1 cellular context compared by ENCODE assay signal in the genomic region with DNA sequence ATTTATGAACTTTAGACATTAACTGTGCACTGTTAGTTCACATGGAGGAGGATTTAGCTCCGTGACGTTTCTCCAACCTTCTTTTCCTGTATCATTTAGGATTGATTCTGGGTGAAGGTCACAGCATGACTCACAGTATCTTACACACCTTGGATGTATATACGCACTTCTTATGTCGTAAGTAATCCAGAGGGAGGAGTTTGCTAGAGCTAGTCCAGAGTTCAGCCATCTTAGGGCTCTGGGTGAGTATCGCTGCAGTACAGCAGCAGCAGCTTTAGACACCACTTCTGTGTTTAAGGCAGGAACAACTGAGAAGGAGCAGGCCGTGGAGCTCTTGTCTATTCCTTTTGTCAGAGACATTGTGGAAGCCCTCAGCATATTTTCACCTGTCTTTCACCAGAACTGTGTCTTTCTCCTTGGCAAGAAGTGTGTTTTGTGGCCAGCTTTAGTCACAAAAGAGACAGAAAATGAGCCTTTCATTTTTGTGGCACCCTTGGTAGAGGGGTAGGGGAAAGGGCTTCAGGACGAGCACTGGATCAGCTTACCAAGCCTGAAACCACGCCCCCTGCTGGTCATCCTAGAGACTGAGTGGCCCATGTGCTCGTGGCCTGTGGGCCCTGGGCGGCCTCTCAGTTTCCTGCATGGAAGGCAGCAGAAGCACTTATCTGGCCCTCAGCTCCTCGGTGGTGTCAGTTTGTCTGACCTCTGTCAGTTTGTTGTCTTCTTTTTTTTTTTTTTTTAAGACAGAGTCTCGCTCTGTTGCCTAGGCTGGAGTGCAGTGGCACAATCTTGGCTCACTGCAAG.
TF ChIP-seq lines count a peak whose summit lies in the region.

No MANE protein-coding gene starts in this region.

TF ChIP-seq in HepG2, 621 proteins besides CTCF, POLR2A, EP300 and RAD21 (continued from another document and continues in another):
- TF ChIP-seq ATRX (CRISPR knock-in tag; IDR thresholded peaks at IDR 0.05; ENCODE audit: borderline replicate concordance) = no peak
- no peak for TF ChIP-seq ZNF724P (CRISPR knock-in tag; IDR thresholded peaks at IDR 0.05; ENCODE audit: borderline replicate concordance)
- no peak for TF ChIP-seq NONO (IDR thresholded peaks at IDR 0.05)
- no peak for TF ChIP-seq NONO (CRISPR knock-in tag; conservative IDR thresholded peaks at IDR 0.05)
- TF ChIP-seq MYC (CRISPR knock-in tag; IDR thresholded peaks at IDR 0.05; ENCODE audit: borderline replicate concordance) = peak; percentile 72; the same call in 1 of the 2 replicates
- TF ChIP-seq ZNF430 (CRISPR knock-in tag; IDR thresholded peaks at IDR 0.05) = no peak
- no peak for TF ChIP-seq ZFP36L1 (CRISPR knock-in tag; IDR thresholded peaks at IDR 0.05)
- no peak for TF ChIP-seq IRX3 (CRISPR knock-in tag; IDR thresholded peaks at IDR 0.05; ENCODE audit: borderline replicate concordance, low read depth)
- TF ChIP-seq, protein P1, sequence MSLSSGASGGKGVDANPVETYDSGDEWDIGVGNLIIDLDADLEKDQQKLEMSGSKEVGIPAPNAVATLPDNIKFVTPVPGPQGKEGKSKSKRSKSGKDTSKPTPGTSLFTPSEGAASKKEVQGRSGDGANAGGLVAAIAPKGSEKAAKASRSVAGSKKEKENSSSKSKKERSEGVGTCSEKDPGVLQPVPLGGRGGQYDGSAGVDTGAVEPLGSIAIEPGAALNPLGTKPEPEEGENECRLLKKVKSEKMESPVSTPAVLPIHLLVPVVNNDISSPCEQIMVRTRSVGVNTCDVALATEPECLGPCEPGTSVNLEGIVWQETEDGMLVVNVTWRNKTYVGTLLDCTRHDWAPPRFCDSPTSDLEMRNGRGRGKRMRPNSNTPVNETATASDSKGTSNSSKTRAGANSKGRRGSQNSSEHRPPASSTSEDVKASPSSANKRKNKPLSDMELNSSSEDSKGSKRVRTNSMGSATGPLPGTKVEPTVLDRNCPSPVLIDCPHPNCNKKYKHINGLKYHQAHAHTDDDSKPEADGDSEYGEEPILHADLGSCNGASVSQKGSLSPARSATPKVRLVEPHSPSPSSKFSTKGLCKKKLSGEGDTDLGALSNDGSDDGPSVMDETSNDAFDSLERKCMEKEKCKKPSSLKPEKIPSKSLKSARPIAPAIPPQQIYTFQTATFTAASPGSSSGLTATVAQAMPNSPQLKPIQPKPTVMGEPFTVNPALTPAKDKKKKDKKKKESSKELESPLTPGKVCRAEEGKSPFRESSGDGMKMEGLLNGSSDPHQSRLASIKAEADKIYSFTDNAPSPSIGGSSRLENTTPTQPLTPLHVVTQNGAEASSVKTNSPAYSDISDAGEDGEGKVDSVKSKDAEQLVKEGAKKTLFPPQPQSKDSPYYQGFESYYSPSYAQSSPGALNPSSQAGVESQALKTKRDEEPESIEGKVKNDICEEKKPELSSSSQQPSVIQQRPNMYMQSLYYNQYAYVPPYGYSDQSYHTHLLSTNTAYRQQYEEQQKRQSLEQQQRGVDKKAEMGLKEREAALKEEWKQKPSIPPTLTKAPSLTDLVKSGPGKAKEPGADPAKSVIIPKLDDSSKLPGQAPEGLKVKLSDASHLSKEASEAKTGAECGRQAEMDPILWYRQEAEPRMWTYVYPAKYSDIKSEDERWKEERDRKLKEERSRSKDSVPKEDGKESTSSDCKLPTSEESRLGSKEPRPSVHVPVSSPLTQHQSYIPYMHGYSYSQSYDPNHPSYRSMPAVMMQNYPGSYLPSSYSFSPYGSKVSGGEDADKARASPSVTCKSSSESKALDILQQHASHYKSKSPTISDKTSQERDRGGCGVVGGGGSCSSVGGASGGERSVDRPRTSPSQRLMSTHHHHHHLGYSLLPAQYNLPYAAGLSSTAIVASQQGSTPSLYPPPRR (CRISPR knock-in tag; IDR thresholded peaks at IDR 0.05; ENCODE audit: borderline replicate concordance) = no peak
- no peak for TF ChIP-seq FOXA1 (IDR thresholded peaks at IDR 0.05)
- no peak for TF ChIP-seq FOXA1 (CRISPR knock-in tag; IDR thresholded peaks at IDR 0.05)
- no peak for TF ChIP-seq KMT2A (CRISPR knock-in tag; IDR thresholded peaks at IDR 0.05)
- no peak for TF ChIP-seq SYNCRIP (IDR thresholded peaks at IDR 0.05; ENCODE audit: insufficient read depth, low read depth, low read length)
- TF ChIP-seq, protein P2, sequence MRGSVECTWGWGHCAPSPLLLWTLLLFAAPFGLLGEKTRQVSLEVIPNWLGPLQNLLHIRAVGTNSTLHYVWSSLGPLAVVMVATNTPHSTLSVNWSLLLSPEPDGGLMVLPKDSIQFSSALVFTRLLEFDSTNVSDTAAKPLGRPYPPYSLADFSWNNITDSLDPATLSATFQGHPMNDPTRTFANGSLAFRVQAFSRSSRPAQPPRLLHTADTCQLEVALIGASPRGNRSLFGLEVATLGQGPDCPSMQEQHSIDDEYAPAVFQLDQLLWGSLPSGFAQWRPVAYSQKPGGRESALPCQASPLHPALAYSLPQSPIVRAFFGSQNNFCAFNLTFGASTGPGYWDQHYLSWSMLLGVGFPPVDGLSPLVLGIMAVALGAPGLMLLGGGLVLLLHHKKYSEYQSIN (CRISPR knock-in tag; IDR thresholded peaks at IDR 0.05; ENCODE audit: borderline replicate concordance) = no peak
- TF ChIP-seq, protein P3, sequence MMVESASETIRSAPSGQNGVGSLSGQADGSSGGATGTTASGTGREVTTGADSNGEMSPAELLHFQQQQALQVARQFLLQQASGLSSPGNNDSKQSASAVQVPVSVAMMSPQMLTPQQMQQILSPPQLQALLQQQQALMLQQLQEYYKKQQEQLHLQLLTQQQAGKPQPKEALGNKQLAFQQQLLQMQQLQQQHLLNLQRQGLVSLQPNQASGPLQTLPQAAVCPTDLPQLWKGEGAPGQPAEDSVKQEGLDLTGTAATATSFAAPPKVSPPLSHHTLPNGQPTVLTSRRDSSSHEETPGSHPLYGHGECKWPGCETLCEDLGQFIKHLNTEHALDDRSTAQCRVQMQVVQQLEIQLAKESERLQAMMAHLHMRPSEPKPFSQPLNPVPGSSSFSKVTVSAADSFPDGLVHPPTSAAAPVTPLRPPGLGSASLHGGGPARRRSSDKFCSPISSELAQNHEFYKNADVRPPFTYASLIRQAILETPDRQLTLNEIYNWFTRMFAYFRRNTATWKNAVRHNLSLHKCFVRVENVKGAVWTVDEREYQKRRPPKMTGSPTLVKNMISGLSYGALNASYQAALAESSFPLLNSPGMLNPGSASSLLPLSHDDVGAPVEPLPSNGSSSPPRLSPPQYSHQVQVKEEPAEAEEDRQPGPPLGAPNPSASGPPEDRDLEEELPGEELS (CRISPR knock-in tag; IDR thresholded peaks at IDR 0.05) = no peak
- no peak for TF ChIP-seq MXD4 (CRISPR knock-in tag; IDR thresholded peaks at IDR 0.05)
- no peak for TF ChIP-seq ZBTB7B (CRISPR knock-in tag; IDR thresholded peaks at IDR 0.05)
- no peak for TF ChIP-seq ZFP36 (IDR thresholded peaks at IDR 0.05; ENCODE audit: borderline replicate concordance, low read depth, low read length, partially characterized antibody)
- TF ChIP-seq, protein P4, sequence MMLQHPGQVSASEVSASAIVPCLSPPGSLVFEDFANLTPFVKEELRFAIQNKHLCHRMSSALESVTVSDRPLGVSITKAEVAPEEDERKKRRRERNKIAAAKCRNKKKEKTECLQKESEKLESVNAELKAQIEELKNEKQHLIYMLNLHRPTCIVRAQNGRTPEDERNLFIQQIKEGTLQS (CRISPR knock-in tag; IDR thresholded peaks at IDR 0.05) = 0 out of 2 replicates have a peak, but pooled peaks have one; percentile 23
- no peak for TF ChIP-seq PAF1 (CRISPR knock-in tag; IDR thresholded peaks at IDR 0.05)
- TF ChIP-seq ZNF263 (CRISPR knock-in tag; IDR thresholded peaks at IDR 0.05) = no peak
- no peak for TF ChIP-seq ZNF20 (CRISPR knock-in tag; IDR thresholded peaks at IDR 0.05)
- no peak for TF ChIP-seq ZNF678 (CRISPR knock-in tag; IDR thresholded peaks at IDR 0.05)
- TF ChIP-seq, protein P5, sequence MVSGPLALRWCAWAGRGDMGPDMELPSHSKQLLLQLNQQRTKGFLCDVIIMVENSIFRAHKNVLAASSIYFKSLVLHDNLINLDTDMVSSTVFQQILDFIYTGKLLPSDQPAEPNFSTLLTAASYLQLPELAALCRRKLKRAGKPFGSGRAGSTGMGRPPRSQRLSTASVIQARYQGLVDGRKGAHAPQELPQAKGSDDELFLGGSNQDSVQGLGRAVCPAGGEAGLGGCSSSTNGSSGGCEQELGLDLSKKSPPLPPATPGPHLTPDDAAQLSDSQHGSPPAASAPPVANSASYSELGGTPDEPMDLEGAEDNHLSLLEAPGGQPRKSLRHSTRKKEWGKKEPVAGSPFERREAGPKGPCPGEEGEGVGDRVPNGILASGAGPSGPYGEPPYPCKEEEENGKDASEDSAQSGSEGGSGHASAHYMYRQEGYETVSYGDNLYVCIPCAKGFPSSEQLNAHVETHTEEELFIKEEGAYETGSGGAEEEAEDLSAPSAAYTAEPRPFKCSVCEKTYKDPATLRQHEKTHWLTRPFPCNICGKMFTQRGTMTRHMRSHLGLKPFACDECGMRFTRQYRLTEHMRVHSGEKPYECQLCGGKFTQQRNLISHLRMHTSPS (CRISPR knock-in tag; IDR thresholded peaks at IDR 0.05; ENCODE audit: low read depth) = no peak
- no peak for TF ChIP-seq MXI1 (IDR thresholded peaks at IDR 0.05; ENCODE audit: borderline replicate concordance, low read depth, low read length)
- no peak for TF ChIP-seq ZBTB38 (CRISPR knock-in tag; IDR thresholded peaks at IDR 0.05)
- TF ChIP-seq, protein P6, sequence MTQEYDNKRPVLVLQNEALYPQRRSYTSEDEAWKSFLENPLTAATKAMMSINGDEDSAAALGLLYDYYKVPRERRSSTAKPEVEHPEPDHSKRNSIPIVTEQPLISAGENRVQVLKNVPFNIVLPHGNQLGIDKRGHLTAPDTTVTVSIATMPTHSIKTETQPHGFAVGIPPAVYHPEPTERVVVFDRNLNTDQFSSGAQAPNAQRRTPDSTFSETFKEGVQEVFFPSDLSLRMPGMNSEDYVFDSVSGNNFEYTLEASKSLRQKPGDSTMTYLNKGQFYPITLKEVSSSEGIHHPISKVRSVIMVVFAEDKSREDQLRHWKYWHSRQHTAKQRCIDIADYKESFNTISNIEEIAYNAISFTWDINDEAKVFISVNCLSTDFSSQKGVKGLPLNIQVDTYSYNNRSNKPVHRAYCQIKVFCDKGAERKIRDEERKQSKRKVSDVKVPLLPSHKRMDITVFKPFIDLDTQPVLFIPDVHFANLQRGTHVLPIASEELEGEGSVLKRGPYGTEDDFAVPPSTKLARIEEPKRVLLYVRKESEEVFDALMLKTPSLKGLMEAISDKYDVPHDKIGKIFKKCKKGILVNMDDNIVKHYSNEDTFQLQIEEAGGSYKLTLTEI (CRISPR knock-in tag; conservative IDR thresholded peaks at IDR 0.05) = no peak
- TF ChIP-seq ZFP37 (CRISPR knock-in tag; IDR thresholded peaks at IDR 0.05; ENCODE audit: borderline replicate concordance) = no peak
- peak; percentile 8 for TF ChIP-seq YY1 (IDR thresholded peaks at IDR 0.05; ENCODE audit: insufficient read depth, insufficient replicate concordance, low read depth, low read length)
- TF ChIP-seq MLLT10 (CRISPR knock-in tag; IDR thresholded peaks at IDR 0.05) = no peak
- no peak for TF ChIP-seq TBX2 (CRISPR knock-in tag; IDR thresholded peaks at IDR 0.05; ENCODE audit: borderline replicate concordance)
- TF ChIP-seq TARDBP (CRISPR knock-in tag; IDR thresholded peaks at IDR 0.05) = no peak
- TF ChIP-seq ZFX (CRISPR knock-in tag; IDR thresholded peaks at IDR 0.05; ENCODE audit: low read depth) = peak; percentile 31; the same call in 1 of the 2 replicates
- no peak for TF ChIP-seq ZNF225 (CRISPR knock-in tag; IDR thresholded peaks at IDR 0.05)
- no peak for TF ChIP-seq TGIF2 (CRISPR knock-in tag; IDR thresholded peaks at IDR 0.05)
- no peak for TF ChIP-seq KLF6 (CRISPR knock-in tag; IDR thresholded peaks at IDR 0.05)
- TF ChIP-seq DPF2 (CRISPR knock-in tag; IDR thresholded peaks at IDR 0.05; ENCODE audit: borderline replicate concordance, low read depth) = no peak
- TF ChIP-seq, protein P7, sequence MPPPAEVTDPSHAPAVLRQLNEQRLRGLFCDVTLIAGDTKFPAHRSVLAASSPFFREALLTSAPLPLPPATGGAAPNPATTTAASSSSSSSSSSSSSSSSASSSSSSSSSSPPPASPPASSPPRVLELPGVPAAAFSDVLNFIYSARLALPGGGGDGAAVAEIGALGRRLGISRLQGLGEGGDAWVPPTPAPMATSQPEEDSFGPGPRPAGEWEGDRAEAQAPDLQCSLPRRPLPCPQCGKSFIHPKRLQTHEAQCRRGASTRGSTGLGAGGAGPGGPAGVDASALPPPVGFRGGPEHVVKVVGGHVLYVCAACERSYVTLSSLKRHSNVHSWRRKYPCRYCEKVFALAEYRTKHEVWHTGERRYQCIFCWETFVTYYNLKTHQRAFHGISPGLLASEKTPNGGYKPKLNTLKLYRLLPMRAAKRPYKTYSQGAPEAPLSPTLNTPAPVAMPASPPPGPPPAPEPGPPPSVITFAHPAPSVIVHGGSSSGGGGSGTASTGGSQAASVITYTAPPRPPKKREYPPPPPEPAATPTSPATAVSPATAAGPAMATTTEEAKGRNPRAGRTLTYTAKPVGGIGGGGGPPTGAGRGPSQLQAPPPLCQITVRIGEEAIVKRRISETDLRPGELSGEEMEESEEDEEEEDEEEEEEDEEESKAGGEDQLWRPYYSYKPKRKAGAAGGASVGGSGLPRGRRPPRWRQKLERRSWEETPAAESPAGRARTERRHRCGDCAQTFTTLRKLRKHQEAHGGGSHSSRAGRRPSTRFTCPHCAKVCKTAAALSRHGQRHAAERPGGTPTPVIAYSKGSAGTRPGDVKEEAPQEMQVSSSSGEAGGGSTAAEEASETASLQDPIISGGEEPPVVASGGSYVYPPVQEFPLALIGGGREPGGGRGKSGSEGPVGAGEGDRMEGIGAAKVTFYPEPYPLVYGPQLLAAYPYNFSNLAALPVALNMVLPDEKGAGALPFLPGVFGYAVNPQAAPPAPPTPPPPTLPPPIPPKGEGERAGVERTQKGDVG (CRISPR knock-in tag; IDR thresholded peaks at IDR 0.05; ENCODE audit: borderline replicate concordance) = no peak
- TF ChIP-seq RFXAP (CRISPR knock-in tag; IDR thresholded peaks at IDR 0.05; ENCODE audit: borderline replicate concordance) = no peak
- no peak for TF ChIP-seq ZNF768 (CRISPR knock-in tag; IDR thresholded peaks at IDR 0.05)
- TF ChIP-seq ZSCAN31 (CRISPR knock-in tag; IDR thresholded peaks at IDR 0.05; ENCODE audit: low read depth) = no peak
- no peak for TF ChIP-seq PHF5A (CRISPR knock-in tag; IDR thresholded peaks at IDR 0.05; ENCODE audit: low read depth, unreplicated experiment)
- TF ChIP-seq, protein P8, sequence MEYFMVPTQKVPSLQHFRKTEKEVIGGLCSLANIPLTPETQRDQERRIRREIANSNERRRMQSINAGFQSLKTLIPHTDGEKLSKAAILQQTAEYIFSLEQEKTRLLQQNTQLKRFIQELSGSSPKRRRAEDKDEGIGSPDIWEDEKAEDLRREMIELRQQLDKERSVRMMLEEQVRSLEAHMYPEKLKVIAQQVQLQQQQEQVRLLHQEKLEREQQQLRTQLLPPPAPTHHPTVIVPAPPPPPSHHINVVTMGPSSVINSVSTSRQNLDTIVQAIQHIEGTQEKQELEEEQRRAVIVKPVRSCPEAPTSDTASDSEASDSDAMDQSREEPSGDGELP (IDR thresholded peaks at IDR 0.05; ENCODE audit: borderline replicate concordance, low read depth) = no peak
- no peak for TF ChIP-seq HOXA5 (CRISPR knock-in tag; IDR thresholded peaks at IDR 0.05)
- TF ChIP-seq NR1H2 (CRISPR knock-in tag; IDR thresholded peaks at IDR 0.05; ENCODE audit: borderline replicate concordance, low read depth) = no peak
- no peak for TF ChIP-seq SNAPC2 (CRISPR knock-in tag; IDR thresholded peaks at IDR 0.05)
- TF ChIP-seq ZNF83 (CRISPR knock-in tag; IDR thresholded peaks at IDR 0.05; ENCODE audit: borderline replicate concordance) = no peak
